Comparison of ENCODE assay signal across 4 cellular contexts in genomic region chr18:61290616-61291015, GRCh38. TPM values are rescaled to one million over a fixed set of nuclear protein-coding genes. Genes with fewer than 3 reads are reported as not detected.
"Had no signal": no experiment of that assay in that cellular context is flagged by ENCODE, and none has a peak within 500 bp of the region (broad histone marks: within the 10 kb centered on the region; RNA-seq: fewer than 3 reads in every experiment).

No MANE protein-coding gene starts in this region.

- ATAC-seq: GM12878 had no signal

- H3K4me3 ChIP-seq: GM12878 had no signal

- DNase-seq: GDM1, GF-D8 had no signal

RNA-seq across cellular contexts. Expression of gene CDH20, which starts 42.6 kb away (rescaled TPM):
- total RNA-seq: G401, GM12878 had no signal
- polyA plus RNA-seq: GM12878 had no signal
